Comparison of ENCODE assay signal across 3 cellular contexts in genomic region chr12:52089491-52089890, GRCh38.
TF ChIP-seq lines count a peak whose summit lies in the region.

No MANE protein-coding gene starts in this region.

TF ChIP-seq in SK-N-SH, 30 proteins besides CTCF, POLR2A, EP300 and RAD21 (continued from another document):
- TF ChIP-seq NRF1 (IDR thresholded peaks at IDR 0.05; ENCODE audit: low read depth, low read length) (no peak), USF2 (IDR thresholded peaks at IDR 0.05; ENCODE audit: borderline replicate concordance, low read depth, low read length) (no peak), POLR2AphosphoS5 (IDR thresholded peaks at IDR 0.05; ENCODE audit: low read depth, low read length) (no peak), TCF12 (IDR thresholded peaks at IDR 0.05) (no peak), FOXJ3 (CRISPR knock-in tag; IDR thresholded peaks at IDR 0.05) (no peak), RFX5 (IDR thresholded peaks at IDR 0.05; ENCODE audit: low read length) (no peak), PBX3 (IDR thresholded peaks at IDR 0.05) (no peak), REST (IDR thresholded peaks at IDR 0.05; ENCODE audit: low read depth, low read length) (no peak), RXRA (IDR thresholded peaks at IDR 0.05; ENCODE audit: borderline replicate concordance, low read depth) (no peak), YY1 (IDR thresholded peaks at IDR 0.05; ENCODE audit: low read depth) (no peak), FOSL2 (IDR thresholded peaks at IDR 0.05; ENCODE audit: borderline replicate concordance, low read depth) (no peak), JUND (IDR thresholded peaks at IDR 0.05) (no peak), NFIC (IDR thresholded peaks at IDR 0.05; ENCODE audit: borderline replicate concordance) (no peak), SIN3A (IDR thresholded peaks at IDR 0.05; ENCODE audit: borderline replicate concordance, low read depth, low read length) (no peak), MAX (IDR thresholded peaks at IDR 0.05; ENCODE audit: low read depth) (no peak)

TF ChIP-seq in SK-N-SH treated with all-trans-retinoic acid at 6 μM for 48 hours, 23 proteins besides CTCF, POLR2A, EP300 and RAD21 (continued from another document):
- TF ChIP-seq CSRNP3 (CRISPR knock-in tag; IDR thresholded peaks at IDR 0.05) (no peak), PPARA (CRISPR knock-in tag; IDR thresholded peaks at IDR 0.05; ENCODE audit: borderline replicate concordance) (no peak), ISL1 (CRISPR knock-in tag; IDR thresholded peaks at IDR 0.05) (no peak), ARNTL (CRISPR knock-in tag; IDR thresholded peaks at IDR 0.05; ENCODE audit: borderline replicate concordance, low read depth) (no peak), ZFP3 (CRISPR knock-in tag; IDR thresholded peaks at IDR 0.05) (no peak), ZC3H10 (CRISPR knock-in tag; IDR thresholded peaks at IDR 0.05) (no peak), TOX (CRISPR knock-in tag; IDR thresholded peaks at IDR 0.05; ENCODE audit: borderline replicate concordance) (no peak), TSHZ2 (CRISPR knock-in tag; IDR thresholded peaks at IDR 0.05) (no peak), ZNF565 (CRISPR knock-in tag; conservative IDR thresholded peaks at IDR 0.05; ENCODE audit: low read depth) (no peak)

TF ChIP-seq in WTC11, 78 proteins besides CTCF, POLR2A, EP300 and RAD21 (continued from another document):
- no peak for TF ChIP-seq GABPB1 (CRISPR knock-in tag; IDR thresholded peaks at IDR 0.05)
- TF ChIP-seq ZNF317 (CRISPR knock-in tag; IDR thresholded peaks at IDR 0.05; ENCODE audit: borderline replicate concordance, low read depth), result no peak
- TF ChIP-seq TP53 (CRISPR knock-in tag; IDR thresholded peaks at IDR 0.05), result no peak
- no peak for TF ChIP-seq ZBTB21 (CRISPR knock-in tag; IDR thresholded peaks at IDR 0.05; ENCODE audit: borderline replicate concordance)
- TF ChIP-seq ZNF425 (CRISPR knock-in tag; conservative IDR thresholded peaks at IDR 0.05), result no peak
- TF ChIP-seq GTF2I (CRISPR knock-in tag; conservative IDR thresholded peaks at IDR 0.05), result no peak
- no peak for TF ChIP-seq RORB (CRISPR knock-in tag; IDR thresholded peaks at IDR 0.05)
- no peak for TF ChIP-seq ERG (CRISPR knock-in tag; IDR thresholded peaks at IDR 0.05)
- no peak for TF ChIP-seq E2F4 (CRISPR knock-in tag; IDR thresholded peaks at IDR 0.05; ENCODE audit: borderline replicate concordance, low read depth)
- TF ChIP-seq MAX (CRISPR knock-in tag; IDR thresholded peaks at IDR 0.05), result no peak
